Comparison of ENCODE assay signal across 23 cellular contexts in the genomic region with DNA sequence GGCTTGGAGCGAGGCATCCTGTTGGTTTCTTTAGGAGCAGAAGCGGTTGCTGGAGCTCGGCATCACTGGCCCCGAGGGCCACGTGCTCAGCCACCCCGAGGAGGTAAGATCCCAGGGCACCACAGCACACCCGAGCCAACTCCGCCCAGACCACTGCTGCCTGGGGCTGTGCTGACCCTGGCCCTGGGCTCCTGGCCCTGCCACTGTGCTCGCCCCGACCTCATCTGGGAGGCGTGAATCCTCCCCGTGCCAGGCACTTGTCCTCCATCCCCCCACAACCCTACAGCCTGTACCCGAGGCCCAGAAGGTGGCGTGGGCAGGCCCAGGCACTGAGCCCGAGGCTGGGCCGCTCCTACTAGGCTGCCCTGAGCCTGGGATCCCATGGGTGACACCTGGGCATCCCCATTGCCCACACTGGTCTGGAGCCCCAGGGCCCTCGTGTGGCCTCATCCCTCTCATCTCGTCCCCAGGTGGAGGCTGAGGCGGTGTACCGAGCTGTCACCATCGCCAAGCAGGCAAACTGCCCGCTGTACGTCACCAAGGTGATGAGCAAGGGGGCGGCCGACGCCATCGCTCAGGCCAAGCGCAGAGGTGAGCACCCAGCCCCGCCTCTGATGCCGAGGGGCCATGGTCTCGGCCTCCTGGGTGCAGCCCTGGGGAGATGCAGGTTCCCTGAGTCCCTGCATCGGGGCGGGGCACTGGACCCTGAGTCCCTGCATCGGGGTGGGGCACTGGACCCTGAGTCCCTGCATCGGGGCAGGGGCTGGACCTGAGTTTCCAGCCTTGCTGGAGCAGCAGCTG.
"Had no signal": no experiment of that assay in that cellular context is flagged by ENCODE, and none has a peak within 500 bp of the region (broad histone marks: within the 10 kb centered on the region; RNA-seq: fewer than 3 reads in every experiment).

No MANE protein-coding gene starts in this region.

- H3K9me3 Mint-ChIP-seq: activated naive CD8-positive, alpha-beta T cell treated with anti-CD3 and anti-CD28 coated beads, Interleukin-2, amount 50 U/mL, for 24 hours; activated T-cell treated with anti-CD3 and anti-CD28 coated beads, Interleukin-2, amount 50 U/mL, for 72 hours; brain; naive thymus-derived CD8-positive, alpha-beta T cell; neural progenitor cell; stimulated activated naive CD8-positive, alpha-beta T cell treated with anti-CD3 and anti-CD28 coated beads, Interleukin-15, Interleukin-2, amounts not matched to agents 100 ng/mL and 50 ng/mL, for 24 hours; WTC11 had no signal

- H3K4me3 ChIP-seq: lung, neural progenitor cell, prostate gland, thyroid gland, upper lobe of right lung had no signal

- H3K36me3 Mint-ChIP-seq: naive thymus-derived CD8-positive, alpha-beta T cell; WTC11 had no signal

- DNase-seq: activated CD4-positive, alpha-beta T cell treated with anti-CD3 and anti-CD28 coated beads for 36 hours; activated CD4-positive, alpha-beta T cell treated with anti-CD3 and anti-CD28 coated beads, Interleukin-2, amount 50 U/mL, for 48 hours; activated gamma-delta T cell; activated naive CD4-positive, alpha-beta T cell treated with anti-CD3 and anti-CD28 coated beads, Interleukin-2, amount 50 U/mL, for 16 hours; activated naive CD8-positive, alpha-beta T cell treated with anti-CD3 and anti-CD28 coated beads, Interleukin-2, amount 50 U/mL, for 24 hours; activated T-cell treated with anti-CD3 and anti-CD28 coated beads, Interleukin-2, amount 50 U/mL, for 72 hours; anterior cingulate cortex; caudate nucleus; effector memory CD4-positive, alpha-beta T cell; foreskin keratinocyte; hypothalamus; stimulated activated CD4-positive, alpha-beta T cell treated with anti-CD3 and anti-CD28 coated beads, Interleukin-1b, Interleukin-23, amount 100 ng/mL, for 48 hours; substantia nigra; T-helper 1 cell; thyroid gland; upper lobe of right lung had no signal

- H3K27me3 ChIP-seq: foreskin keratinocyte, neural progenitor cell, thyroid gland, upper lobe of right lung had no signal

- H3K27me3 Mint-ChIP-seq: activated CD4-positive, alpha-beta T cell treated with anti-CD3 and anti-CD28 coated beads for 36 hours; activated naive CD8-positive, alpha-beta T cell treated with anti-CD3 and anti-CD28 coated beads, Interleukin-2, amount 50 U/mL, for 24 hours; brain; stimulated activated naive CD8-positive, alpha-beta T cell treated with anti-CD3 and anti-CD28 coated beads, Interleukin-15, Interleukin-2, amounts not matched to agents 100 ng/mL and 50 ng/mL, for 24 hours had no signal

- H3K36me3 ChIP-seq: neural progenitor cell, prostate gland, thyroid gland, upper lobe of right lung had no signal

- H3K4me1 ChIP-seq: foreskin keratinocyte, neural progenitor cell, prostate gland, thyroid gland, upper lobe of right lung had no signal

- H3K27ac Mint-ChIP-seq: activated CD4-positive, alpha-beta T cell treated with anti-CD3 and anti-CD28 coated beads for 36 hours; activated naive CD8-positive, alpha-beta T cell treated with anti-CD3 and anti-CD28 coated beads, Interleukin-2, amount 50 U/mL, for 24 hours; activated T-cell treated with anti-CD3 and anti-CD28 coated beads, Interleukin-2, amount 50 U/mL, for 72 hours; brain; neural progenitor cell; stimulated activated naive CD8-positive, alpha-beta T cell treated with anti-CD3 and anti-CD28 coated beads, Interleukin-15, Interleukin-2, amounts not matched to agents 100 ng/mL and 50 ng/mL, for 24 hours; WTC11 had no signal

- H3K9me3 ChIP-seq: prostate gland, thyroid gland, upper lobe of right lung had no signal

- H3K4me1 Mint-ChIP-seq: activated CD4-positive, alpha-beta T cell treated with anti-CD3 and anti-CD28 coated beads for 36 hours; activated naive CD8-positive, alpha-beta T cell treated with anti-CD3 and anti-CD28 coated beads, Interleukin-2, amount 50 U/mL, for 24 hours; brain; naive thymus-derived CD8-positive, alpha-beta T cell; neural progenitor cell; WTC11 had no signal

- H3K4me3 Mint-ChIP-seq: activated CD4-positive, alpha-beta T cell treated with anti-CD3 and anti-CD28 coated beads for 36 hours; activated naive CD8-positive, alpha-beta T cell treated with anti-CD3 and anti-CD28 coated beads, Interleukin-2, amount 50 U/mL, for 24 hours; activated T-cell treated with anti-CD3 and anti-CD28 coated beads, Interleukin-2, amount 50 U/mL, for 72 hours; brain; naive thymus-derived CD8-positive, alpha-beta T cell; neural progenitor cell; stimulated activated naive CD8-positive, alpha-beta T cell treated with anti-CD3 and anti-CD28 coated beads, Interleukin-15, Interleukin-2, amounts not matched to agents 100 ng/mL and 50 ng/mL, for 24 hours; WTC11 had no signal
